ENCODE assay signal across 10 cellular contexts in genomic region chr2:149166958-149167810, GRCh38.
DNase-seq lines count a peak whose midpoint lies in the region; ATAC-seq lines count a peak whose summit lies in the region.
"Had no signal": no experiment of that assay in that cellular context is flagged by ENCODE, and none has a peak within 500 bp of the region (broad histone marks: within the 10 kb centered on the region; RNA-seq: fewer than 3 reads in every experiment).

No MANE protein-coding gene starts in this region.

- DNase-seq in activated T-cell treated with anti-CD3 and anti-CD28 coated beads for 4 hours (peak; percentile 8), CD1c-positive myeloid dendritic cell (ENCODE audit: extremely low spot score) (no peak), GOT3 (lab: John Stamatoyannopoulos, UW) (no peak), mesendoderm (no peak), ureter (ENCODE audit: low spot score) (no peak)
- peak; percentile 6 to 37 for DNase-seq in stimulated activated CD8-positive, alpha-beta memory T cell treated with anti-CD3 and anti-CD28 coated beads, Interleukin-15, amount 100 ng/mL, for 4 hours (ENCODE audit: low read depth in 2 of 2)
- DNase-seq: IMR-90 had no signal

- H3K36me3 ChIP-seq in mesendoderm (ENCODE audit: control insufficient read depth, insufficient read depth, low read length) = no peaks in the 10 kb centered on the region

- H3K4me1 ChIP-seq in mesendoderm (ENCODE audit: control insufficient read depth, low read depth, low read length) = no peaks in the 10 kb centered on the region

- H3K79me1 ChIP-seq in mesendoderm (ENCODE audit: low read length) = no peaks in the 10 kb centered on the region

- H3K4ac ChIP-seq in mesendoderm (ENCODE audit: low read depth, low read length) = no peak overlapping the region

- H3K56ac ChIP-seq in mesendoderm (ENCODE audit: low read length) = no peak overlapping the region

- H3K4me3 ChIP-seq in mesendoderm (ENCODE audit: low read length) = no peak overlapping the region

- no peak overlapping the region for H4K5ac ChIP-seq in mesendoderm (ENCODE audit: low read length)

- H2AK5ac ChIP-seq in mesendoderm (ENCODE audit: low read length) = no peak overlapping the region

- no peak overlapping the region for H3K23ac ChIP-seq in mesendoderm (ENCODE audit: low read length)

- H3K27ac ChIP-seq in mesendoderm (ENCODE audit: low read depth, low read length) = no peak overlapping the region
- H3K27ac ChIP-seq: parathyroid adenoma had no signal

- H4K8ac ChIP-seq in mesendoderm (ENCODE audit: low read depth, low read length) = no peak overlapping the region

- H2BK5ac ChIP-seq in mesendoderm (ENCODE audit: low read length) = no peak overlapping the region

- no CpG with 5 or more reads among the region's 5 CpGs for WGBS in mesendoderm (ENCODE audit: extremely low coverage, insufficient coverage, low lambda C conversion rate)

- ATAC-seq in GM19452 (IDR thresholded peaks at IDR 0.05; ENCODE audit: unreplicated experiment) (peak; percentile 93), HG03460 (IDR thresholded peaks at IDR 0.05; ENCODE audit: unreplicated experiment) (peak; percentile 81)

- H2BK120ac ChIP-seq in mesendoderm (ENCODE audit: low read depth, low read length) = no peak overlapping the region

- H3K4me2 ChIP-seq in mesendoderm (ENCODE audit: low read length) = no peak overlapping the region

- H3K18ac ChIP-seq in mesendoderm (ENCODE audit: low read length) = no peak overlapping the region

- no peaks in the 10 kb centered on the region for H3K79me2 ChIP-seq in mesendoderm (ENCODE audit: control insufficient read depth, insufficient read depth, low read length)
- H3K79me2 ChIP-seq: parathyroid adenoma had no signal

- H2BK15ac ChIP-seq in mesendoderm (replicated peaks; ENCODE audit: low read depth) = no peak overlapping the region

- no peaks in the 10 kb centered on the region for H3K27me3 ChIP-seq in mesendoderm (ENCODE audit: insufficient read depth, low read length, poor library complexity)

- H3K9ac ChIP-seq in mesendoderm (ENCODE audit: low read length) = no peak overlapping the region
- H3K9ac ChIP-seq: parathyroid adenoma had no signal

Comparison
In these comparisons a context has a peak if more than half of its experiments do, and no peak if none do; other contexts are left out.
1. DNase-seq: peak in activated T-cell treated with anti-CD3 and anti-CD28 coated beads for 4 hours (single experiment) and stimulated activated CD8-positive, alpha-beta memory T cell treated with anti-CD3 and anti-CD28 coated beads, Interleukin-15, amount 100 ng/mL, for 4 hours (2 of 2); none in CD1c-positive myeloid dendritic cell (single experiment), GOT3 (single experiment), mesendoderm (single experiment) and ureter (single experiment).